1 cellular context compared by ENCODE assay signal in genomic region chr17:4332296-4332970, GRCh38.
TF ChIP-seq lines count a peak whose summit lies in the region.

No MANE protein-coding gene starts in this region.

TF ChIP-seq in H1, 55 proteins besides CTCF, POLR2A, EP300 and RAD21:
- TF ChIP-seq CBX5 (IDR thresholded peaks at IDR 0.05; ENCODE audit: low read depth, low read length) (no peak), POLR2AphosphoS5 (IDR thresholded peaks at IDR 0.05; ENCODE audit: low read depth, low read length) (peak; percentile 86), NANOG (IDR thresholded peaks at IDR 0.05; ENCODE audit: insufficient read depth, low read depth, low read length, poor library complexity, severe bottlenecking) (no peak), BCL11A (IDR thresholded peaks at IDR 0.05; ENCODE audit: low read depth in 2 of 2, low read length in 2 of 2) (no peak)
- TF ChIP-seq, protein P1, sequence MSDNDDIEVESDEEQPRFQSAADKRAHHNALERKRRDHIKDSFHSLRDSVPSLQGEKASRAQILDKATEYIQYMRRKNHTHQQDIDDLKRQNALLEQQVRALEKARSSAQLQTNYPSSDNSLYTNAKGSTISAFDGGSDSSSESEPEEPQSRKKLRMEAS (IDR thresholded peaks at IDR 0.05): no peak
TF ChIP-seq in H1: peak in this region for 1.
